ENCODE assay signal across 11 cellular contexts in the genomic region with DNA sequence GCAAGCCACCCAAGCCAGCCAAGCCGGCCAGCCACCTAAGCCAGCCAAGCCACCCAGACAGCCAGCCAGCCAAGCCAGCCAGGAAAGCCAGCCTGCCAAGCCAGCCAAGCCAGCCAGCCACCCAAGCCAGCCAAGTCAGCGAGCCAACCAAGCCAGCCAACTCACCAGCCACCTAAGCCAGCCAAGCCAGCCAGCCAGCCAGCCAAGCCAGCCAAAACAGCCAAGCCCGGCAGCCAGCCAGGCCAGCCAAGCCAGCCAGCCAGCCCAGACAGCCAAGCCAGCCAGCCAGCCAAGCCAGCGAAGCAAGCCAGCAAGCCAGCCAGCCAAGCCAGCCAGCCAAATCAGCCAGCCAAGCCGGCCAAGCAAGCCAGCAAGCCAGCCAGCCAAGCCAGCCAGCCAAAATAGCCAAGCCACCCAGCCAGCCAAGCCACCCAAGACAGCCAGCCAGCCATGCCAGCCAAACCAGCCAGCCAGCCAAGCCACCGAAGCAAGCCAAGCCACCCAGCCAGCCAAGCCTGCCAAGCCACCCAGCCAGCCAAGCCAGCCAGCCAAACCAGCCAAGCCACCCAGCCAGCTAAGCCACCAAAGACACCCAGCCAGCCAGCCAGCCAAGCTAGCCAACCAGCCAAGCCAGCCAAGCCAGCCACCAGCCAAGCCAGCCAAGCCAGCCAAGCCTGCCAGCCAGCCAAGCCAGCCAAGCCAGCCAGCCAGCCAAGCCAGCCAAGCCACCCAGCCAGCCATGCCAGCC. TPM values are rescaled to one million over a fixed set of nuclear protein-coding genes. Genes with fewer than 3 reads are reported as not detected.
"Had no signal": no experiment of that assay in that cellular context is flagged by ENCODE, and none has a peak within 500 bp of the region (broad histone marks: within the 10 kb centered on the region; RNA-seq: fewer than 3 reads in every experiment).

No MANE protein-coding gene starts in this region.

RNA-seq across cellular contexts. Expression of gene CCT8L2, which starts 27.6 kb away (rescaled TPM):
- total RNA-seq: activated B cell treated with CpG ODN at 0.5 μM for 24 hours; activated CD4-positive, alpha-beta memory T cell treated with anti-CD3 and anti-CD28 coated beads, Interleukin-2, amount 10 ng/mL, durations not matched to agents 7 days and 5 days; activated CD4-positive, alpha-beta T cell treated with anti-CD3 and anti-CD28 coated beads, Interleukin-2, amount 10 ng/mL, durations not matched to agents 7 days and 5 days; activated CD8-positive, alpha-beta memory T cell treated with anti-CD3 and anti-CD28 coated beads, Interleukin-2, amount 10 ng/mL, durations not matched to agents 7 days and 5 days; activated CD8-positive, alpha-beta T cell treated with anti-CD3 and anti-CD28 coated beads, Interleukin-2, amount 10 ng/mL, durations not matched to agents 7 days and 5 days; activated naive CD8-positive, alpha-beta T cell treated with anti-CD3 and anti-CD28 coated beads, Interleukin-2, amount 10 ng/mL, durations not matched to agents 7 days and 5 days; activated T-helper 2 cell treated with anti-CD3 and anti-CD28 coated beads, Interferon-gamma antibody, Interleukin-2, Interleukin-4, amounts not matched to agents 10 μg/mL and 5 μg/mL and 100 μg/mL, durations not matched to agents 14 hours and 24 hours and 36 hours; ascending aorta; bronchial epithelial cell; cardiac muscle cell had no signal
- polyA plus RNA-seq: adipose tissue, cardiac muscle cell had no signal
